In genomic region chr1:156808186-156809030, GRCh38 we compare ENCODE assay signal across 22 cellular contexts. TPM values are rescaled to one million over a fixed set of nuclear protein-coding genes. Genes with fewer than 3 reads are reported as not detected.
DNase-seq lines count a peak whose midpoint lies in the region; ATAC-seq and TF ChIP-seq lines count a peak whose summit lies in the region.
"Had no signal": no experiment of that assay in that cellular context is flagged by ENCODE, and none has a peak within 500 bp of the region (broad histone marks: within the 10 kb centered on the region; RNA-seq: fewer than 3 reads in every experiment).

No MANE protein-coding gene starts in this region.

- H4K20me1 ChIP-seq in BLaER1, result peaks cover 7% of the 10 kb centered on the region; the same call in 1 of the 2 replicates

- CTCF ChIA-PET in CD4-positive, alpha-beta T cell (lab: Charles Lee), result interaction anchor here (1.1 to 2.9 kb wide), 3 partner anchors 10 to 51 kb away, joined by 3 to 13 read pairs (median 5); partner anchors contain the start of gene INSRR
- CTCF ChIA-PET in naive thymus-derived CD4-positive, alpha-beta T cell (lab: Charles Lee), result interaction anchor here (0.5 to 1.6 kb wide), 4 partner anchors 10 to 120 kb away, joined by 3 to 5 read pairs (median 4); no protein-coding TSS in a partner anchor
- CTCF ChIA-PET in HEK293T (lab: Yijun Ruan, JAX), result interaction anchor here (1.0 to 1.4 kb wide), 3 partner anchors 10 to 120 kb away, joined by 3 to 5 read pairs (median 5); no protein-coding TSS in a partner anchor

- H3K4me1 Mint-ChIP-seq in CD4-positive, alpha-beta T cell (ENCODE audit: low read depth), result peaks cover 37% of the 10 kb centered on the region
- H3K4me1 Mint-ChIP-seq in activated T-helper 17 cell treated with anti-CD3 and anti-CD28 coated beads, Interleukin-2, amount 50 U/mL, for 72 hours, result peaks cover 51% of the 10 kb centered on the region
- peaks cover 32 to 72% (median 39%) of the 10 kb centered on the region in 7 donors for H3K4me1 Mint-ChIP-seq in naive thymus-derived CD4-positive, alpha-beta T cell

- H3K4me2 ChIP-seq in BLaER1, result peak overlapping the region; percentile 69

- peak in 1 of 10 experiments; percentile 25 for DNase-seq in CD4-positive, alpha-beta T cell
- DNase-seq in naive thymus-derived CD4-positive, alpha-beta T cell, result no peak
- DNase-seq in HEK293T (ENCODE audit: extremely low spot score) (no peak), hippocampal formation (lab: John Stamatoyannopoulos, UW) (no peak)
- DNase-seq: amniotic stem cell, caudate nucleus, DMS 273 treated with DMSO at 0.1 percent for 48 hours, esophagus squamous epithelium, GDM1, HFFc6, KBM-7, NCI-H2081 treated with DMSO at 0.1 percent for 48 hours, NCI-H510A had no signal

- no peak overlapping the region for H3K4me3 ChIP-seq in BLaER1
- H3K4me3 ChIP-seq in naive thymus-derived CD4-positive, alpha-beta T cell (ENCODE audit: low read length), result no peak overlapping the region
- H3K4me3 ChIP-seq: esophagus squamous epithelium, sigmoid colon had no signal

- H3K9me3 ChIP-seq in BLaER1, result no peaks in the 10 kb centered on the region
- H3K9me3 ChIP-seq in CD4-positive, alpha-beta T cell (ENCODE audit: control insufficient read depth, low read length), result no peaks in the 10 kb centered on the region
- H3K9me3 ChIP-seq in naive thymus-derived CD4-positive, alpha-beta T cell (ENCODE audit: control insufficient read depth in 2 of 3, low read length in 3 of 3), result no peaks in the 10 kb centered on the region
- H3K9me3 ChIP-seq: esophagus squamous epithelium, sigmoid colon had no signal

- intact Hi-C loops in CD4-positive, alpha-beta T cell (cut with DNase I, micrococcal nuclease), result no loop called here
- intact Hi-C loops in naive thymus-derived CD4-positive, alpha-beta T cell (cut with micrococcal nuclease), result no loop called here

- H3K4me1 ChIP-seq in BLaER1, result peaks cover 56% of the 10 kb centered on the region
- peaks cover 2 to 37% of the 10 kb centered on the region in 2 donors for H3K4me1 ChIP-seq in naive thymus-derived CD4-positive, alpha-beta T cell (ENCODE audit: control insufficient read depth in 2 of 2, insufficient read depth in 2 of 2, low read length in 2 of 2)

- no peaks in the 10 kb centered on the region for H3K27me3 ChIP-seq in BLaER1
- no peaks in the 10 kb centered on the region for H3K27me3 ChIP-seq in CD4-positive, alpha-beta T cell (ENCODE audit: control insufficient read depth, insufficient read depth, low read length)
- H3K27me3 ChIP-seq in naive thymus-derived CD4-positive, alpha-beta T cell (ENCODE audit: control insufficient read depth in 2 of 2, insufficient read depth in 2 of 2, low read length in 2 of 2), result no peaks in the 10 kb centered on the region

- H3K9ac ChIP-seq in BLaER1, result no peak overlapping the region
- H3K9ac ChIP-seq: parathyroid adenoma had no signal

- POLR2A ChIA-PET in CD4-positive, alpha-beta T cell (lab: Charles Lee), result no interaction called here
- POLR2A ChIA-PET in naive thymus-derived CD4-positive, alpha-beta T cell (lab: Charles Lee), result no interaction called here
- POLR2A ChIA-PET in HEK293T (lab: Yijun Ruan, JAX), result no interaction called here

- peaks cover 37% of the 10 kb centered on the region for H3K36me3 ChIP-seq in BLaER1
- peaks cover 0 to 46% (median 21%) of the 10 kb centered on the region in 3 experiments for H3K36me3 ChIP-seq in naive thymus-derived CD4-positive, alpha-beta T cell (ENCODE audit: control insufficient read depth in 2 of 3, insufficient read depth in 3 of 3, low read length in 3 of 3)
- H3K36me3 ChIP-seq: esophagus squamous epithelium, sigmoid colon had no signal

- H3K27ac ChIP-seq in BLaER1, result 0 out of 2 replicates have a peak overlapping the region, but pooled peaks have one; percentile 41
- no peak overlapping the region for H3K27ac ChIP-seq in CD4-positive, alpha-beta T cell (ENCODE audit: low read depth, low read length)
- no peak overlapping the region for H3K27ac ChIP-seq in naive thymus-derived CD4-positive, alpha-beta T cell (ENCODE audit: low read depth, low read length)
- H3K27ac ChIP-seq: esophagus squamous epithelium, parathyroid adenoma, sigmoid colon, VCaP had no signal

- peaks cover 64% of the 10 kb centered on the region for H3K36me3 Mint-ChIP-seq in CD4-positive, alpha-beta T cell (ENCODE audit: low read depth)
- H3K36me3 Mint-ChIP-seq in activated T-helper 17 cell treated with anti-CD3 and anti-CD28 coated beads, Interleukin-2, amount 50 U/mL, for 72 hours (ENCODE audit: low read depth), result peaks cover 93% of the 10 kb centered on the region
- H3K36me3 Mint-ChIP-seq in naive thymus-derived CD4-positive, alpha-beta T cell, result peaks cover 0 to 53% (median 25%) of the 10 kb centered on the region in 5 donors

- no peaks in the 10 kb centered on the region for H3K27me3 Mint-ChIP-seq in CD4-positive, alpha-beta T cell
- H3K27me3 Mint-ChIP-seq in activated T-helper 17 cell treated with anti-CD3 and anti-CD28 coated beads, Interleukin-2, amount 50 U/mL, for 72 hours, result no peaks in the 10 kb centered on the region
- H3K27me3 Mint-ChIP-seq in naive thymus-derived CD4-positive, alpha-beta T cell, result no peaks in the 10 kb centered on the region

- TF ChIP-seq CTCF in CD4-positive, alpha-beta T cell (IDR thresholded peaks at IDR 0.05), result no peak

- H3K9me3 Mint-ChIP-seq in CD4-positive, alpha-beta T cell, result no peaks in the 10 kb centered on the region
- no peaks in the 10 kb centered on the region for H3K9me3 Mint-ChIP-seq in activated T-helper 17 cell treated with anti-CD3 and anti-CD28 coated beads, Interleukin-2, amount 50 U/mL, for 72 hours
- peaks cover 0 to 3% (median 0%) of the 10 kb centered on the region in 11 donors for H3K9me3 Mint-ChIP-seq in naive thymus-derived CD4-positive, alpha-beta T cell
- H3K9me3 Mint-ChIP-seq: HFFc6 had no signal

- ATAC-seq in CD4-positive, alpha-beta T cell (ENCODE audit: poor library complexity), result no peak
- ATAC-seq in activated T-helper 17 cell treated with anti-CD3 and anti-CD28 coated beads, Interleukin-2, amount 50 U/mL, for 72 hours (replicated peaks), result no peak
- ATAC-seq in naive thymus-derived CD4-positive, alpha-beta T cell, result no peak
- no peak for ATAC-seq in GM18870 (IDR thresholded peaks at IDR 0.05; ENCODE audit: unreplicated experiment)

- H3K27ac Mint-ChIP-seq in CD4-positive, alpha-beta T cell, result peak overlapping the region; percentile 56
- peak overlapping the region; percentile 89 for H3K27ac Mint-ChIP-seq in activated T-helper 17 cell treated with anti-CD3 and anti-CD28 coated beads, Interleukin-2, amount 50 U/mL, for 72 hours
- peak overlapping the region in 8 of 9 donors; percentile 26 to 84 (median 66) for H3K27ac Mint-ChIP-seq in naive thymus-derived CD4-positive, alpha-beta T cell
- H3K27ac Mint-ChIP-seq: HFFc6 had no signal

- H3K4me3 Mint-ChIP-seq in CD4-positive, alpha-beta T cell, result peak overlapping the region; percentile 12
- peak overlapping the region; percentile 48 for H3K4me3 Mint-ChIP-seq in activated T-helper 17 cell treated with anti-CD3 and anti-CD28 coated beads, Interleukin-2, amount 50 U/mL, for 72 hours
- peak overlapping the region in 2 of 10 donors; percentile 2 to 64 for H3K4me3 Mint-ChIP-seq in naive thymus-derived CD4-positive, alpha-beta T cell
- H3K4me3 Mint-ChIP-seq: HFFc6 had no signal

TF ChIP-seq in HEK293T, 16 proteins besides CTCF, POLR2A, EP300 and RAD21:
- TF ChIP-seq FOXM1 (IDR thresholded peaks at IDR 0.05; ENCODE audit: borderline replicate concordance), result no peak
- TF ChIP-seq FOXK2 (IDR thresholded peaks at IDR 0.05), result no peak
- TF ChIP-seq FOXA1 (IDR thresholded peaks at IDR 0.05), result no peak
- no peak for TF ChIP-seq LEF1 (IDR thresholded peaks at IDR 0.05; ENCODE audit: borderline replicate concordance)
- no peak for TF ChIP-seq ARNT (IDR thresholded peaks at IDR 0.05)
- no peak for TF ChIP-seq BHLHE40 (IDR thresholded peaks at IDR 0.05; ENCODE audit: borderline replicate concordance)
- TF ChIP-seq CTBP1 (IDR thresholded peaks at IDR 0.05; ENCODE audit: borderline replicate concordance), result no peak
- TF ChIP-seq HDGF (IDR thresholded peaks at IDR 0.05; ENCODE audit: borderline replicate concordance), result no peak
- TF ChIP-seq ELF4 (IDR thresholded peaks at IDR 0.05), result no peak

RNA-seq across cellular contexts. Expression of gene SH2D2A, which starts 8.2 kb away (rescaled TPM):
- 10 to 100 TPM; 51.6 to 51.8 TPM for total RNA-seq in CD4-positive, alpha-beta T cell
- 100 to 1,000 TPM; 173 to 257 TPM for total RNA-seq in activated T-helper 17 cell treated with anti-CD3 and anti-CD28 coated beads, Interleukin-2, amount 50 U/mL, for 72 hours
- 100 to 1,000 TPM in 1 of 5 experiments, 10 to 100 TPM in 4; 14.7 to 164 (median 54.3) TPM for total RNA-seq in naive thymus-derived CD4-positive, alpha-beta T cell
- polyA plus RNA-seq in naive thymus-derived CD4-positive, alpha-beta T cell, result 10 to 100 TPM; 12.7 to 15.7 TPM

RNA-seq across cellular contexts. Expression of gene PRCC, which starts 41.1 kb away (rescaled TPM):
- total RNA-seq in CD4-positive, alpha-beta T cell, result 10 to 100 TPM; 49.5 to 50.0 TPM
- total RNA-seq in activated T-helper 17 cell treated with anti-CD3 and anti-CD28 coated beads, Interleukin-2, amount 50 U/mL, for 72 hours, result 10 to 100 TPM; 54.0 to 76.7 TPM
- 10 to 100 TPM; 53.2 to 88.9 (median 61.7) TPM for total RNA-seq in naive thymus-derived CD4-positive, alpha-beta T cell
- polyA plus RNA-seq in naive thymus-derived CD4-positive, alpha-beta T cell, result 10 to 100 TPM; 40.9 to 60.8 TPM

RNA-seq across cellular contexts. Expression of gene INSRR, which starts 50.5 kb away (rescaled TPM):
- total RNA-seq in CD4-positive, alpha-beta T cell, result not detected
- total RNA-seq in activated T-helper 17 cell treated with anti-CD3 and anti-CD28 coated beads, Interleukin-2, amount 50 U/mL, for 72 hours, result under 1 TPM; 0.04 to 0.66 TPM
- under 1 TPM in 1 of 5 experiments, not detected in 4; 0.63 TPM for total RNA-seq in naive thymus-derived CD4-positive, alpha-beta T cell
- polyA plus RNA-seq in naive thymus-derived CD4-positive, alpha-beta T cell, result not detected
- total RNA-seq: esophagus squamous epithelium, glomerular endothelial cell, HFFc6, liver, sigmoid colon, subcutaneous adipose tissue had no signal

RNA-seq across cellular contexts. Expression of gene NTRK1, which starts 52.3 kb away (rescaled TPM):
- under 1 TPM; 0.42 to 0.52 TPM for total RNA-seq in CD4-positive, alpha-beta T cell
- 10 to 100 TPM in 1 of 2 donors, 1 to 10 TPM in 1; 2.5 to 13.3 TPM for total RNA-seq in activated T-helper 17 cell treated with anti-CD3 and anti-CD28 coated beads, Interleukin-2, amount 50 U/mL, for 72 hours
- total RNA-seq in naive thymus-derived CD4-positive, alpha-beta T cell, result 10 to 100 TPM in 1 of 5 experiments, 1 to 10 TPM in 2, not detected in 2; 3.2 to 17.3 (median 3.3) TPM
- under 1 TPM in 1 of 2 donors, not detected in 1; 0.09 TPM for polyA plus RNA-seq in naive thymus-derived CD4-positive, alpha-beta T cell

RNA-seq across cellular contexts. Expression of gene HDGF, which starts 56.9 kb away (rescaled TPM):
- 10 to 100 TPM; 60.8 TPM for total RNA-seq in CD4-positive, alpha-beta T cell
- total RNA-seq in activated T-helper 17 cell treated with anti-CD3 and anti-CD28 coated beads, Interleukin-2, amount 50 U/mL, for 72 hours, result 100 to 1,000 TPM; 270 to 361 TPM
- total RNA-seq in naive thymus-derived CD4-positive, alpha-beta T cell, result 100 to 1,000 TPM in 1 of 5 experiments, 10 to 100 TPM in 4; 64.1 to 224 (median 91.2) TPM
- polyA plus RNA-seq in naive thymus-derived CD4-positive, alpha-beta T cell, result 10 to 100 TPM; 25.0 to 39.3 TPM
